Comparison of ENCODE assay signal across 26 cellular contexts in the genomic region with DNA sequence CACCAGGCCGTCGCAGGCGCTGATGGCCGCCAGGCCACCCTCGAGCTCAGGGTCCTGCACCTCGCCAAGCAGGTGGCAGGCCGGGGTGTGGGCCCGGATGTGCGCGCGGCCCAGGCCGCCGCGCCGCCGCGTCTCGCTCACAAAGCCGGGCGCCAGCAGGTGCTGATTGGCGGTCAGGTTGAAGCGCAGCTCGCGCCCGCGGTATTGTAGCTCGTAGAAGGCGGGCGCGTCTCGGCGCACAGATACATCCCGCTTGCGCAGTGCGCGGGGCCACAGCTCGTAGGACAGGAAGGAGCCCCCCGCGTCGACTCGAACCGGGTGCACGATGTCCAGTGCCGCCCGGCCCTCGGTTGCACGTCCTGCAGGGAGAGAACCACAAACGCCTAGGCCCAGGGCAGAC.
"Had no signal": no experiment of that assay in that cellular context is flagged by ENCODE, and none has a peak within 500 bp of the region (broad histone marks: within the 10 kb centered on the region; RNA-seq: fewer than 3 reads in every experiment).

No MANE protein-coding gene starts in this region.

- H3K27ac Mint-ChIP-seq: activated CD4-positive, alpha-beta memory T cell treated with anti-CD3 and anti-CD28 coated beads, Interleukin-2, amount 10 ng/mL, durations not matched to agents 7 days and 5 days; activated naive CD4-positive, alpha-beta T cell treated with anti-CD3 and anti-CD28 coated beads, Interleukin-2, amount 10 ng/mL, durations not matched to agents 7 days and 5 days; activated naive CD4-positive, alpha-beta T cell treated with anti-CD3 and anti-CD28 coated beads, Interleukin-2, amount 50 U/mL, for 72 hours; activated naive CD8-positive, alpha-beta T cell treated with anti-CD3 and anti-CD28 coated beads, Interleukin-2, amount 10 ng/mL, durations not matched to agents 7 days and 5 days; activated T-cell treated with anti-CD3 and anti-CD28 coated beads, Interleukin-2, amount 50 U/mL, for 24 hours; activated T-cell treated with anti-CD3 and anti-CD28 coated beads, Interleukin-2, amount 50 U/mL, for 72 hours; brain; dendritic cell treated with granulocyte-macrophage colony-stimulating factor and Interleukin-4, amounts not matched to agents 40 ng/mL and 50 ng/mL, for 4 days; effector memory CD8-positive, alpha-beta T cell had no signal

- H3K36me3 ChIP-seq: gastrocnemius medialis had no signal

- DNase-seq: activated CD4-positive, alpha-beta memory T cell treated with anti-CD3 and anti-CD28 coated beads, Interleukin-2, amount 10 ng/mL, durations not matched to agents 7 days and 5 days; activated CD4-positive, alpha-beta T cell treated with anti-CD3 and anti-CD28 coated beads for 4 hours; activated CD4-positive, CD25-positive, alpha-beta regulatory T cell; activated CD4-positive, CD25-positive, alpha-beta regulatory T cell treated with anti-CD3 and anti-CD28 coated beads, Interleukin-2, amount 50 U/mL, for 72 hours; activated CD8-positive, alpha-beta memory T cell treated with anti-CD3 and anti-CD28 coated beads, Interleukin-2, amount 50 U/mL, for 48 hours; activated gamma-delta T cell; activated naive CD4-positive, alpha-beta T cell; activated naive CD4-positive, alpha-beta T cell treated with anti-CD3 and anti-CD28 coated beads, Interleukin-2, amount 10 ng/mL, durations not matched to agents 7 days and 5 days; activated naive CD8-positive, alpha-beta T cell treated with anti-CD3 and anti-CD28 coated beads, Interleukin-2, amount 10 ng/mL, durations not matched to agents 7 days and 5 days; activated T-cell treated with anti-CD3 and anti-CD28 coated beads for 4 hours; activated T-cell treated with anti-CD3 and anti-CD28 coated beads, Interleukin-2, amount 50 U/mL, for 24 hours; activated T-cell treated with anti-CD3 and anti-CD28 coated beads, Interleukin-2, amount 50 U/mL, for 72 hours; dorsolateral prefrontal cortex; effector memory CD8-positive, alpha-beta T cell; erythroblast; foreskin keratinocyte; gastrocnemius medialis; glutamatergic neuron; T-helper 2 cell had no signal

- H3K27ac ChIP-seq: ascending aorta, coronary artery, dorsolateral prefrontal cortex, esophagus muscularis mucosa, foreskin keratinocyte, gastrocnemius medialis had no signal

- H3K9me3 Mint-ChIP-seq: activated CD4-positive, alpha-beta memory T cell treated with anti-CD3 and anti-CD28 coated beads, Interleukin-2, amount 10 ng/mL, durations not matched to agents 7 days and 5 days; activated naive CD4-positive, alpha-beta T cell treated with anti-CD3 and anti-CD28 coated beads, Interleukin-2, amount 10 ng/mL, durations not matched to agents 7 days and 5 days; activated naive CD4-positive, alpha-beta T cell treated with anti-CD3 and anti-CD28 coated beads, Interleukin-2, amount 50 U/mL, for 72 hours; activated naive CD8-positive, alpha-beta T cell treated with anti-CD3 and anti-CD28 coated beads, Interleukin-2, amount 10 ng/mL, durations not matched to agents 7 days and 5 days; activated T-cell treated with anti-CD3 and anti-CD28 coated beads, Interleukin-2, amount 50 U/mL, for 24 hours; activated T-cell treated with anti-CD3 and anti-CD28 coated beads, Interleukin-2, amount 50 U/mL, for 72 hours; brain; central memory CD8-positive, alpha-beta T cell; dendritic cell treated with granulocyte-macrophage colony-stimulating factor and Interleukin-4, amounts not matched to agents 40 ng/mL and 50 ng/mL, for 4 days; effector memory CD8-positive, alpha-beta T cell had no signal

- H3K4me1 ChIP-seq: gastrocnemius medialis had no signal

- H3K27me3 ChIP-seq: ascending aorta, dorsolateral prefrontal cortex, esophagus muscularis mucosa, gastrocnemius medialis had no signal

- H3K4me3 Mint-ChIP-seq: activated CD4-positive, alpha-beta memory T cell treated with anti-CD3 and anti-CD28 coated beads, Interleukin-2, amount 10 ng/mL, durations not matched to agents 7 days and 5 days; activated naive CD4-positive, alpha-beta T cell treated with anti-CD3 and anti-CD28 coated beads, Interleukin-2, amount 10 ng/mL, durations not matched to agents 7 days and 5 days; activated naive CD8-positive, alpha-beta T cell treated with anti-CD3 and anti-CD28 coated beads, Interleukin-2, amount 10 ng/mL, durations not matched to agents 7 days and 5 days; activated T-cell treated with anti-CD3 and anti-CD28 coated beads, Interleukin-2, amount 50 U/mL, for 24 hours; activated T-cell treated with anti-CD3 and anti-CD28 coated beads, Interleukin-2, amount 50 U/mL, for 72 hours; brain; central memory CD8-positive, alpha-beta T cell; dendritic cell treated with granulocyte-macrophage colony-stimulating factor and Interleukin-4, amounts not matched to agents 40 ng/mL and 50 ng/mL, for 4 days; effector memory CD8-positive, alpha-beta T cell had no signal

- H3K9me3 ChIP-seq: ascending aorta, esophagus muscularis mucosa, gastrocnemius medialis had no signal

- ATAC-seq: activated naive CD4-positive, alpha-beta T cell treated with anti-CD3 and anti-CD28 coated beads, Interleukin-2, amount 50 U/mL, for 72 hours; activated T-cell treated with anti-CD3 and anti-CD28 coated beads, Interleukin-2, amount 50 U/mL, for 72 hours; effector memory CD8-positive, alpha-beta T cell; foreskin keratinocyte; gastrocnemius medialis had no signal

- H3K4me3 ChIP-seq: ascending aorta, coronary artery, dorsolateral prefrontal cortex, esophagus muscularis mucosa, gastrocnemius medialis had no signal

- H3K27me3 Mint-ChIP-seq: activated CD4-positive, alpha-beta memory T cell treated with anti-CD3 and anti-CD28 coated beads, Interleukin-2, amount 10 ng/mL, durations not matched to agents 7 days and 5 days; activated T-cell treated with anti-CD3 and anti-CD28 coated beads, Interleukin-2, amount 50 U/mL, for 24 hours; brain; central memory CD8-positive, alpha-beta T cell had no signal

- H3K4me1 Mint-ChIP-seq: activated CD4-positive, alpha-beta memory T cell treated with anti-CD3 and anti-CD28 coated beads, Interleukin-2, amount 10 ng/mL, durations not matched to agents 7 days and 5 days; activated naive CD4-positive, alpha-beta T cell treated with anti-CD3 and anti-CD28 coated beads, Interleukin-2, amount 10 ng/mL, durations not matched to agents 7 days and 5 days; activated naive CD8-positive, alpha-beta T cell treated with anti-CD3 and anti-CD28 coated beads, Interleukin-2, amount 10 ng/mL, durations not matched to agents 7 days and 5 days; central memory CD8-positive, alpha-beta T cell had no signal

- H3K36me3 Mint-ChIP-seq: activated naive CD4-positive, alpha-beta T cell treated with anti-CD3 and anti-CD28 coated beads, Interleukin-2, amount 10 ng/mL, durations not matched to agents 7 days and 5 days; activated naive CD4-positive, alpha-beta T cell treated with anti-CD3 and anti-CD28 coated beads, Interleukin-2, amount 50 U/mL, for 72 hours; activated naive CD8-positive, alpha-beta T cell treated with anti-CD3 and anti-CD28 coated beads, Interleukin-2, amount 10 ng/mL, durations not matched to agents 7 days and 5 days had no signal
